2 cellular contexts compared by ENCODE assay signal in genomic region chr17:5209396-5209795, GRCh38.
TF ChIP-seq lines count a peak whose summit lies in the region.

No MANE protein-coding gene starts in this region.

TF ChIP-seq in IMR-90, 13 proteins besides CTCF, POLR2A, EP300 and RAD21:
- TF ChIP-seq SMC3 (IDR thresholded peaks at IDR 0.05; ENCODE audit: low read depth, low read length) (no peak), CEBPB (IDR thresholded peaks at IDR 0.05; ENCODE audit: low read depth, low read length) (no peak), USF2 (IDR thresholded peaks at IDR 0.05; ENCODE audit: low read depth, low read length) (no peak), CHD1 (IDR thresholded peaks at IDR 0.05; ENCODE audit: low read depth, low read length) (no peak)

TF ChIP-seq in SK-N-SH, 30 proteins besides CTCF, POLR2A, EP300 and RAD21:
- TF ChIP-seq FOSL2 (IDR thresholded peaks at IDR 0.05; ENCODE audit: borderline replicate concordance, low read depth) = no peak
- TF ChIP-seq RFX5 (IDR thresholded peaks at IDR 0.05; ENCODE audit: low read length) = no peak
- no peak for TF ChIP-seq MXI1 (IDR thresholded peaks at IDR 0.05; ENCODE audit: low read depth, low read length)
- TF ChIP-seq TEAD4 (IDR thresholded peaks at IDR 0.05; ENCODE audit: borderline replicate concordance, insufficient read depth) = no peak
- TF ChIP-seq, protein P1, sequence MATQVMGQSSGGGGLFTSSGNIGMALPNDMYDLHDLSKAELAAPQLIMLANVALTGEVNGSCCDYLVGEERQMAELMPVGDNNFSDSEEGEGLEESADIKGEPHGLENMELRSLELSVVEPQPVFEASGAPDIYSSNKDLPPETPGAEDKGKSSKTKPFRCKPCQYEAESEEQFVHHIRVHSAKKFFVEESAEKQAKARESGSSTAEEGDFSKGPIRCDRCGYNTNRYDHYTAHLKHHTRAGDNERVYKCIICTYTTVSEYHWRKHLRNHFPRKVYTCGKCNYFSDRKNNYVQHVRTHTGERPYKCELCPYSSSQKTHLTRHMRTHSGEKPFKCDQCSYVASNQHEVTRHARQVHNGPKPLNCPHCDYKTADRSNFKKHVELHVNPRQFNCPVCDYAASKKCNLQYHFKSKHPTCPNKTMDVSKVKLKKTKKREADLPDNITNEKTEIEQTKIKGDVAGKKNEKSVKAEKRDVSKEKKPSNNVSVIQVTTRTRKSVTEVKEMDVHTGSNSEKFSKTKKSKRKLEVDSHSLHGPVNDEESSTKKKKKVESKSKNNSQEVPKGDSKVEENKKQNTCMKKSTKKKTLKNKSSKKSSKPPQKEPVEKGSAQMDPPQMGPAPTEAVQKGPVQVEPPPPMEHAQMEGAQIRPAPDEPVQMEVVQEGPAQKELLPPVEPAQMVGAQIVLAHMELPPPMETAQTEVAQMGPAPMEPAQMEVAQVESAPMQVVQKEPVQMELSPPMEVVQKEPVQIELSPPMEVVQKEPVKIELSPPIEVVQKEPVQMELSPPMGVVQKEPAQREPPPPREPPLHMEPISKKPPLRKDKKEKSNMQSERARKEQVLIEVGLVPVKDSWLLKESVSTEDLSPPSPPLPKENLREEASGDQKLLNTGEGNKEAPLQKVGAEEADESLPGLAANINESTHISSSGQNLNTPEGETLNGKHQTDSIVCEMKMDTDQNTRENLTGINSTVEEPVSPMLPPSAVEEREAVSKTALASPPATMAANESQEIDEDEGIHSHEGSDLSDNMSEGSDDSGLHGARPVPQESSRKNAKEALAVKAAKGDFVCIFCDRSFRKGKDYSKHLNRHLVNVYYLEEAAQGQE (IDR thresholded peaks at IDR 0.05; ENCODE audit: low read depth, low read length) = no peak
- no peak for TF ChIP-seq USF2 (IDR thresholded peaks at IDR 0.05; ENCODE audit: borderline replicate concordance, low read depth, low read length)
- TF ChIP-seq, protein P2, sequence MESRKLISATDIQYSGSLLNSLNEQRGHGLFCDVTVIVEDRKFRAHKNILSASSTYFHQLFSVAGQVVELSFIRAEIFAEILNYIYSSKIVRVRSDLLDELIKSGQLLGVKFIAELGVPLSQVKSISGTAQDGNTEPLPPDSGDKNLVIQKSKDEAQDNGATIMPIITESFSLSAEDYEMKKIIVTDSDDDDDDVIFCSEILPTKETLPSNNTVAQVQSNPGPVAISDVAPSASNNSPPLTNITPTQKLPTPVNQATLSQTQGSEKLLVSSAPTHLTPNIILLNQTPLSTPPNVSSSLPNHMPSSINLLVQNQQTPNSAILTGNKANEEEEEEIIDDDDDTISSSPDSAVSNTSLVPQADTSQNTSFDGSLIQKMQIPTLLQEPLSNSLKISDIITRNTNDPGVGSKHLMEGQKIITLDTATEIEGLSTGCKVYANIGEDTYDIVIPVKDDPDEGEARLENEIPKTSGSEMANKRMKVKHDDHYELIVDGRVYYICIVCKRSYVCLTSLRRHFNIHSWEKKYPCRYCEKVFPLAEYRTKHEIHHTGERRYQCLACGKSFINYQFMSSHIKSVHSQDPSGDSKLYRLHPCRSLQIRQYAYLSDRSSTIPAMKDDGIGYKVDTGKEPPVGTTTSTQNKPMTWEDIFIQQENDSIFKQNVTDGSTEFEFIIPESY (IDR thresholded peaks at IDR 0.05; ENCODE audit: borderline replicate concordance, low read depth) = no peak
- no peak for TF ChIP-seq NFIC (IDR thresholded peaks at IDR 0.05; ENCODE audit: borderline replicate concordance)
- TF ChIP-seq POLR2AphosphoS5 (IDR thresholded peaks at IDR 0.05; ENCODE audit: low read depth, low read length) = no peak
- no peak for TF ChIP-seq RCOR1 (IDR thresholded peaks at IDR 0.05; ENCODE audit: low read length)
- TF ChIP-seq TAF1 (IDR thresholded peaks at IDR 0.05; ENCODE audit: borderline replicate concordance, low read depth, low read length) = no peak
- TF ChIP-seq SMC3 (IDR thresholded peaks at IDR 0.05; ENCODE audit: low read depth, low read length) = no peak
- TF ChIP-seq TCF12 (IDR thresholded peaks at IDR 0.05) = no peak
- no peak for TF ChIP-seq USF1 (IDR thresholded peaks at IDR 0.05; ENCODE audit: borderline replicate concordance, low read depth)
- no peak for TF ChIP-seq SIN3A (IDR thresholded peaks at IDR 0.05; ENCODE audit: borderline replicate concordance, low read depth, low read length)
- no peak for TF ChIP-seq JUND (IDR thresholded peaks at IDR 0.05)
- no peak for TF ChIP-seq GABPA (IDR thresholded peaks at IDR 0.05; ENCODE audit: low read depth)
